Comparison of ENCODE assay signal across 12 cellular contexts in the genomic region with DNA sequence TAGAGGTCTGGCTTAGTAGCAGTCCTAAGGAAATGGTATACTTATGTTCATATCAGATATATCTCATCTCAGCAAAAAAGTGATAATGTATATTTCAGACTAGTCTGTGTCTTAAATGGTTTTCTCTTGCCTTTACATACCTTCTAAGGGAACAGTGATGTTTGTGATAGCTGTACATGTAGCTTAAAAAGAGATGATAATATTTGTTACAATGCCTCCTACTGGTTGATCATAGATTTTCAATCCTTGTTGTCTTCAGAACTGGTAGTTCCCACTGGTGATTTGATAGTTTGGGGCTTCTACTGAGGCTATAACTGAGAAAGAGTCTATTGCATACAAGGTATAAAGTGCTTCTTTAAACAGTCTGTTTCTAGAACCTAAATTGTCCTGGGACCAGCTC.
DNase-seq lines count a peak whose midpoint lies in the region; ATAC-seq, FAIRE-seq and TF ChIP-seq lines count a peak whose summit lies in the region.
"Had no signal": no experiment of that assay in that cellular context is flagged by ENCODE, and none has a peak within 500 bp of the region (broad histone marks: within the 10 kb centered on the region; RNA-seq: fewer than 3 reads in every experiment).

No MANE protein-coding gene starts in this region.

- intact Hi-C loops in CD14-positive monocyte (cut with micrococcal nuclease) = loop anchor here in 1 of 2 donors (10.0 kb wide), 1 partner anchor 229 kb away; no protein-coding TSS in a partner anchor

- peaks cover 0 to 3% (median 0%) of the 10 kb centered on the region in 7 donors for H3K9me3 Mint-ChIP-seq in CD14-positive monocyte

- H3K4me3 Mint-ChIP-seq in CD14-positive monocyte = no peak overlapping the region

- peaks cover 0 to 1% of the 10 kb centered on the region in 2 donors for H3K36me3 Mint-ChIP-seq in CD14-positive monocyte

- no peak overlapping the region for H3K4me3 ChIP-seq in RWPE2 (ENCODE audit: severe bottlenecking)
- H3K4me3 ChIP-seq in H7 (ENCODE audit: insufficient read depth, low read depth, low read length) = no peak overlapping the region
- H3K4me3 ChIP-seq: ovary had no signal

- DNase-seq in CD14-positive monocyte (ENCODE audit: low spot score) = no peak
- DNase-seq in HCEC 1CT = peak; percentile 25
- no peak for DNase-seq in RWPE2 (ENCODE audit: low spot score)
- DNase-seq in H7 = no peak
- DNase-seq in nucleus accumbens (lab: John Stamatoyannopoulos, UW) = no peak
- DNase-seq in inferior parietal cortex (ENCODE audit: extremely low spot score) = no peak
- DNase-seq in effector CD4-positive, alpha-beta T cell = no peak
- DNase-seq: activated naive CD4-positive, alpha-beta T cell treated with anti-CD3 and anti-CD28 coated beads, Interleukin-2, amount 50 U/mL, for 16 hours; ovary; stimulated activated CD8-positive, alpha-beta memory T cell treated with anti-CD3 and anti-CD28 coated beads, Interleukin-4, amount 100 ng/mL, for 48 hours had no signal

- H3K9me3 ChIP-seq in RWPE2 (ENCODE audit: severe bottlenecking) = no peaks in the 10 kb centered on the region
- H3K9me3 ChIP-seq: ovary had no signal

- no peaks in the 10 kb centered on the region for H3K27me3 ChIP-seq in RWPE2 (ENCODE audit: insufficient read depth, poor library complexity, severe bottlenecking)
- H3K27me3 ChIP-seq in H7 (ENCODE audit: control insufficient read depth, insufficient read depth, low read length) = no peaks in the 10 kb centered on the region
- H3K27me3 ChIP-seq: ovary had no signal

- no peaks in the 10 kb centered on the region for H3K4me1 ChIP-seq in RWPE2 (ENCODE audit: insufficient read depth, poor library complexity, severe bottlenecking)

- no peak overlapping the region for H3K27ac ChIP-seq in RWPE2 (ENCODE audit: poor library complexity, severe bottlenecking)
- H3K27ac ChIP-seq: ovary had no signal

- H3K27ac Mint-ChIP-seq in CD14-positive monocyte = no peak overlapping the region

- no peak for ATAC-seq in RWPE2 (ENCODE audit: low read depth)

- TF ChIP-seq CTCF in CD14-positive monocyte (IDR thresholded peaks at IDR 0.05) = peak; percentile 36
- TF ChIP-seq CTCF in RWPE2 (IDR thresholded peaks at IDR 0.05; ENCODE audit: poor library complexity, severe bottlenecking) = peak; percentile 29

- no peaks in the 10 kb centered on the region for H3K36me3 ChIP-seq in RWPE2 (ENCODE audit: low read depth)
- H3K36me3 ChIP-seq in H7 (replicated peaks; ENCODE audit: control insufficient read depth, insufficient read depth, low read length) = no peaks in the 10 kb centered on the region
- H3K36me3 ChIP-seq: ovary had no signal

- H3K4me1 Mint-ChIP-seq in CD14-positive monocyte = peaks cover 3% of the 10 kb centered on the region

- peak; percentile 60 for FAIRE-seq in islet of Langerhans (lab: Jason Lieb, UNC)
- FAIRE-seq: H1 had no signal

- peaks cover 0 to 4% (median 0%) of the 10 kb centered on the region in 3 donors for H3K27me3 Mint-ChIP-seq in CD14-positive monocyte (ENCODE audit: low read depth in 3 of 3)
